ENCODE assay signal across 8 cellular contexts in the genomic region with DNA sequence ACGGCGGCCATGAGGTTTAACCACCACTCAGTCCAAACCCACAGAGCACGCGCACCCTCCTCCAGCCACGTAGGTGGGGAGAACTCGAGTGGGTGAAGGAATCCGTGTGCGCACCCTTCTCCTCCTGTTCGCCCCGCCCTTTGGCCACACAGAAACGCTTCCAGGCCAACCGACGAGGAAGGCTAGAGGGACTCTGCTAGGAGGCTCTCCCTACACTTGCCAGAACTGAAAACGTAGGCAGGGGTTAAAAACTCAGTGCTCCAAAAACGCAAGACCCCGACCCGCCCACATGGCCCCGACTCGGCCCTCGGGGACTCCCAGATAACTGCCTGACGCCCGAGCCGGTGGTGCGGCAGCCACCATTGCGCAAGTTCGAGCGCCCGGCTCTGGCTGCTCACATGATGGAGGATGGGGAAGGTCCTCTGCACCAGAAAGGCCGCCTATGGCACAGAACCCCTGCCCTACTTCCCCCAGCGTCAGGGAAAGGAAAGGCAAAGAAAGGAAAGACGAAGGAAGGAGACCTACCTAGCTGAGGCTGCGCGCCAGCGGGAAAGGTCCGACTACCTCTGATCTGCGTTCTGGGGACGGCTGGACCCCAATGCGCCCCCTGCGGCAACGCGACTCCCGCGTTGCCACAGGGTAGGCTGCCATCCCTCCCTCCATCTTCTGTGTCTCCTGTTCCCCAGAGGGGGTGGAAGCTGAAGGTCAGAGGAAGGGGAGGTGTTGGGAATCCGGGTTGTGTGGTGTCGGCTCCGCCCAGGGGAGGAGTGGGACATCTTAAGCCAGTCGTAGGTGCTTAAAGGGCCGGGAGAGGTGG.
DNase-seq lines count a peak whose midpoint lies in the region; ATAC-seq and TF ChIP-seq lines count a peak whose summit lies in the region.

No MANE protein-coding gene starts in this region.

- TF ChIP-seq POLR2A in breast epithelium (IDR thresholded peaks at IDR 0.05), result no peak
- TF ChIP-seq POLR2A in suprapubic skin (IDR thresholded peaks at IDR 0.05), result no peak

- no peaks in the 10 kb centered on the region for H3K36me3 ChIP-seq in breast epithelium
- H3K36me3 ChIP-seq in suprapubic skin, result no peaks in the 10 kb centered on the region

- H3K27ac ChIP-seq in breast epithelium, result peak overlapping the region; percentile 41 to 70
- no peak overlapping the region for H3K27ac ChIP-seq in suprapubic skin

- H3K27me3 ChIP-seq in breast epithelium, result peaks cover 0 to 71% of the 10 kb centered on the region in 2 donors
- H3K27me3 ChIP-seq in suprapubic skin, result no peaks in the 10 kb centered on the region

- peak; percentile 72 for ATAC-seq in GM18511 (IDR thresholded peaks at IDR 0.05; ENCODE audit: unreplicated experiment)
- peak; percentile 79 for ATAC-seq in HG03039 (IDR thresholded peaks at IDR 0.05; ENCODE audit: unreplicated experiment)

- TF ChIP-seq CTCF in breast epithelium (IDR thresholded peaks at IDR 0.05), result no peak
- no peak for TF ChIP-seq CTCF in suprapubic skin (IDR thresholded peaks at IDR 0.05)

- no peaks in the 10 kb centered on the region for H3K4me1 ChIP-seq in breast epithelium
- H3K4me1 ChIP-seq in suprapubic skin, result no peaks in the 10 kb centered on the region

- intact Hi-C loops in breast epithelium (cut with DNase I; ENCODE audit: low total_unique reads), result no loop called here

- TF ChIP-seq EP300 in suprapubic skin (IDR thresholded peaks at IDR 0.05), result no peak

- peaks cover 0 to under 1% of the 10 kb centered on the region in 2 donors for H3K9me3 ChIP-seq in breast epithelium
- H3K9me3 ChIP-seq in suprapubic skin, result no peaks in the 10 kb centered on the region

- DNase-seq in NCI-H2227 (lab: John Stamatoyannopoulos, UW; ENCODE audit: unreplicated experiment) (peak; percentile 87), breast epithelium (ENCODE audit: low spot score in 2 of 2) (peak in 1 of 2 donors; percentile 37), islet precursor cell (peak; percentile 93), suprapubic skin (ENCODE audit: low spot score in 2 of 2) (no peak), T-helper 1 cell (no peak), mesenteric fat pad (ENCODE audit: low spot score) (no peak)

- 21% methylated on average over 39 of the region's 48 CpGs for WGBS in suprapubic skin

- H3K4me3 ChIP-seq in breast epithelium, result peak overlapping the region; percentile 38 to 61 (median 55)
- H3K4me3 ChIP-seq in suprapubic skin, result peak overlapping the region; percentile 49

Comparison
In these comparisons a context has a peak if more than half of its experiments do, and no peak if none do; other contexts are left out.
1. DNase-seq: peak in NCI-H2227 (single experiment) and islet precursor cell (single experiment); none in suprapubic skin (0 of 2), T-helper 1 cell (0 of 5) and mesenteric fat pad (single experiment).